ENCODE assay signal across 1 cellular context in the genomic region with DNA sequence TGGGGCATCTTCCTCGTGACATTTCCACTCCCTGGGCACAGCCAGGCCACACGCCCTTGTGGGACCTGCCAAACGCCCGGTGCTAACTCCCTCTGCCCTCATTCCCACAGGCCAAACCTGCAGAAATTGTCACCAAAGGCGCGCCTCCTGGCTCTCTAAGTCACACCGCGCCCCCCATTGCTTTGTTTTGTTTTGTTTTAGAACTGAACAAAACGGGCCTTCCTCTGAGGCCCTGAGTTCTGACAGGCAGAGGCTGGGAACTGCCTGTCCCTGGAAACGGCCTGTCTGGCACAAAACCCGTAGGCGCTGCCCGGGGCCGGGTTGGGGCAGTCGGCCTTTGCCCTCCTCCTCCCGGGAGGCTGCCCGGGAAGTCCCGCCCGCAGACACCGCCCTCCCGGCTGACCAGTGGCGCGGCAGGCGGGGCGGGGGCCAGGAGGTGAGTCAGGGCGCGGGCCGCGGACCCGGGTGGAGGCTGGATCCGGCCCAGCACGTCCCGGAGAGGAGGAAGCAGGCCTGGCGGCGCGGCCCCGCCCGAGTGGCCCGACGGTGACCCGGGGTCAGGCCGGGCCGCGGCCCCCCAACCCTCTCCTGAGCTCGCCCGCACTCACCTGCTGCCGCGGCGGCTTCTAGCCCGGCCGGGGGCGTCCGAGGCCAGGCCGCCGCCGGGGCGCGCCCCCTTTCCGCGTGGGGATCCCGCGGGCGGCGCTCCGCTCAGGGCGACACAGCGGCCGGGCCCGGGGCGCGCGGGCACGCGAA.
A peak's percentile ranks its signal among the peaks of the same experiment; 100 is the strongest.
TF ChIP-seq lines count a peak whose summit lies in the region.

No MANE protein-coding gene starts in this region.

TF ChIP-seq in HepG2, 621 proteins besides CTCF, POLR2A, EP300 and RAD21 (continued from another document and continues in another):
- TF ChIP-seq ZNF724P (CRISPR knock-in tag; IDR thresholded peaks at IDR 0.05; ENCODE audit: borderline replicate concordance) (peak; percentile 45; the same call in 1 of the 2 replicates), MXI1 (IDR thresholded peaks at IDR 0.05; ENCODE audit: borderline replicate concordance, low read depth, low read length) (peak; percentile 65; the same call in 1 of the 3 replicates), ZSCAN25 (CRISPR knock-in tag; IDR thresholded peaks at IDR 0.05) (peak; percentile 55; the same call in 1 of the 2 replicates), IRX3 (CRISPR knock-in tag; IDR thresholded peaks at IDR 0.05; ENCODE audit: borderline replicate concordance, low read depth) (0 out of 2 replicates have a peak, but pooled peaks have one; percentile 21), IRF2 (CRISPR knock-in tag; IDR thresholded peaks at IDR 0.05) (peak; percentile 39; the same call in 1 of the 2 replicates), ZNF709 (CRISPR knock-in tag; IDR thresholded peaks at IDR 0.05) (peak; percentile 92), ATF7-NPFF (CRISPR knock-in tag; IDR thresholded peaks at IDR 0.05; ENCODE audit: low read depth) (peak; percentile 78; the same call in 1 of the 2 replicates), ZNF766 (CRISPR knock-in tag; IDR thresholded peaks at IDR 0.05; ENCODE audit: borderline replicate concordance) (peak; percentile 69; the same call in 1 of the 2 replicates), ZNF790 (CRISPR knock-in tag; IDR thresholded peaks at IDR 0.05; ENCODE audit: borderline replicate concordance) (peak; percentile 83; the same call in 1 of the 2 replicates), ZNF251 (CRISPR knock-in tag; IDR thresholded peaks at IDR 0.05) (no peak), RFX5 (IDR thresholded peaks at IDR 0.05; ENCODE audit: low read depth, low read length) (0 out of 2 replicates have a peak, but pooled peaks have one; percentile 16), PITX1 (CRISPR knock-in tag; IDR thresholded peaks at IDR 0.05) (peak; percentile 31; the same call in 1 of the 2 replicates), PHF5A (CRISPR knock-in tag; IDR thresholded peaks at IDR 0.05; ENCODE audit: low read depth, unreplicated experiment) (peak; percentile 45), MTA3 (CRISPR knock-in tag; IDR thresholded peaks at IDR 0.05) (no peak), ZZZ3 (CRISPR knock-in tag; IDR thresholded peaks at IDR 0.05; ENCODE audit: borderline replicate concordance) (no peak; the same call in 1 of the 2 replicates), ZNF235 (CRISPR knock-in tag; IDR thresholded peaks at IDR 0.05; ENCODE audit: borderline replicate concordance) (peak; percentile 74; the same call in 1 of the 2 replicates), ZNF354B (CRISPR knock-in tag; IDR thresholded peaks at IDR 0.05) (0 out of 2 replicates have a peak, but pooled peaks have one; percentile 45), SRSF1 (optimal IDR thresholded peaks at IDR 0.05; ENCODE audit: low read depth, low read length) (peak; percentile 45), GATAD2A (CRISPR knock-in tag; IDR thresholded peaks at IDR 0.05) (peak; percentile 64), ZNF33B (CRISPR knock-in tag; IDR thresholded peaks at IDR 0.05) (peak; percentile 46; the same call in 1 of the 2 replicates), ZNF772 (CRISPR knock-in tag; IDR thresholded peaks at IDR 0.05) (peak; percentile 79; the same call in 1 of the 2 replicates), BCL6 (CRISPR knock-in tag; IDR thresholded peaks at IDR 0.05) (peak; percentile 69), ZC3H13 (CRISPR knock-in tag; IDR thresholded peaks at IDR 0.05) (0 out of 2 replicates have a peak, but pooled peaks have one; percentile 56), ZMYM2 (CRISPR knock-in tag; IDR thresholded peaks at IDR 0.05) (peak; percentile 81), RARA (CRISPR knock-in tag; IDR thresholded peaks at IDR 0.05) (peak; percentile 92), RXRB (CRISPR knock-in tag; IDR thresholded peaks at IDR 0.05; ENCODE audit: borderline replicate concordance) (peak; percentile 76), ZBTB7A (CRISPR knock-in tag; IDR thresholded peaks at IDR 0.05) (peak; percentile 68; the same call in 1 of the 2 replicates), PHF20 (CRISPR knock-in tag; IDR thresholded peaks at IDR 0.05) (peak; percentile 54; the same call in 1 of the 2 replicates), MEIS2 (CRISPR knock-in tag; IDR thresholded peaks at IDR 0.05) (peak; percentile 69)
- TF ChIP-seq, protein P1, sequence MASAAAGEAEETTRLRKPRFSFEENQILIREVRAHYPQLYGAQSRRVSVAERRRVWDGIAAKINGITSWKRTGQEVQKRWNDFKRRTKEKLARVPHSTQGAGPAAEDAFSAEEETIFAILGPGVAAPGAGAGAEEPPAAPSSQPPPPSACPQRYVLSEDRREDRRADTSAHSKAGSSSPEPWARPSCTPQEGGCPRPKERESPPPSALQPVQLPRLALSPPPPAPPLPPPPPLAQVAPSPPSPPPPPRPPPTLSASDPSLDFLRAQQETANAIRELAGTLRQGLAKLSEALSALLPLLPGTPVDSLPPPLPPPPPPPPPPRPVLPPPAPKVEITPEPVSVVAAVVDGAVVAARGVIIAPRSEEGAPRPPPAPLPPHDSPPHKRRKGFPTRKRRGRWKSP (CRISPR knock-in tag; IDR thresholded peaks at IDR 0.05), result peak; percentile 59; the same call in 1 of the 2 replicates
- TF ChIP-seq, protein P2, sequence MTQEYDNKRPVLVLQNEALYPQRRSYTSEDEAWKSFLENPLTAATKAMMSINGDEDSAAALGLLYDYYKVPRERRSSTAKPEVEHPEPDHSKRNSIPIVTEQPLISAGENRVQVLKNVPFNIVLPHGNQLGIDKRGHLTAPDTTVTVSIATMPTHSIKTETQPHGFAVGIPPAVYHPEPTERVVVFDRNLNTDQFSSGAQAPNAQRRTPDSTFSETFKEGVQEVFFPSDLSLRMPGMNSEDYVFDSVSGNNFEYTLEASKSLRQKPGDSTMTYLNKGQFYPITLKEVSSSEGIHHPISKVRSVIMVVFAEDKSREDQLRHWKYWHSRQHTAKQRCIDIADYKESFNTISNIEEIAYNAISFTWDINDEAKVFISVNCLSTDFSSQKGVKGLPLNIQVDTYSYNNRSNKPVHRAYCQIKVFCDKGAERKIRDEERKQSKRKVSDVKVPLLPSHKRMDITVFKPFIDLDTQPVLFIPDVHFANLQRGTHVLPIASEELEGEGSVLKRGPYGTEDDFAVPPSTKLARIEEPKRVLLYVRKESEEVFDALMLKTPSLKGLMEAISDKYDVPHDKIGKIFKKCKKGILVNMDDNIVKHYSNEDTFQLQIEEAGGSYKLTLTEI (CRISPR knock-in tag; conservative IDR thresholded peaks at IDR 0.05), result no peak
- TF ChIP-seq, protein P3, sequence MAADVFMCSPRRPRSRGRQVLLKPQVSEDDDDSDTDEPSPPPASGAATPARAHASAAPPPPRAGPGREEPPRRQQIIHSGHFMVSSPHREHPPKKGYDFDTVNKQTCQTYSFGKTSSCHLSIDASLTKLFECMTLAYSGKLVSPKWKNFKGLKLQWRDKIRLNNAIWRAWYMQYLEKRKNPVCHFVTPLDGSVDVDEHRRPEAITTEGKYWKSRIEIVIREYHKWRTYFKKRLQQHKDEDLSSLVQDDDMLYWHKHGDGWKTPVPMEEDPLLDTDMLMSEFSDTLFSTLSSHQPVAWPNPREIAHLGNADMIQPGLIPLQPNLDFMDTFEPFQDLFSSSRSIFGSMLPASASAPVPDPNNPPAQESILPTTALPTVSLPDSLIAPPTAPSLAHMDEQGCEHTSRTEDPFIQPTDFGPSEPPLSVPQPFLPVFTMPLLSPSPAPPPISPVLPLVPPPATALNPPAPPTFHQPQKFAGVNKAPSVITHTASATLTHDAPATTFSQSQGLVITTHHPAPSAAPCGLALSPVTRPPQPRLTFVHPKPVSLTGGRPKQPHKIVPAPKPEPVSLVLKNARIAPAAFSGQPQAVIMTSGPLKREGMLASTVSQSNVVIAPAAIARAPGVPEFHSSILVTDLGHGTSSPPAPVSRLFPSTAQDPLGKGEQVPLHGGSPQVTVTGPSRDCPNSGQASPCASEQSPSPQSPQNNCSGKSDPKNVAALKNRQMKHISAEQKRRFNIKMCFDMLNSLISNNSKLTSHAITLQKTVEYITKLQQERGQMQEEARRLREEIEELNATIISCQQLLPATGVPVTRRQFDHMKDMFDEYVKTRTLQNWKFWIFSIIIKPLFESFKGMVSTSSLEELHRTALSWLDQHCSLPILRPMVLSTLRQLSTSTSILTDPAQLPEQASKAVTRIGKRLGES (CRISPR knock-in tag; IDR thresholded peaks at IDR 0.05; ENCODE audit: borderline replicate concordance), result no peak; the same call in 1 of the 2 replicates
- TF ChIP-seq, protein P4, sequence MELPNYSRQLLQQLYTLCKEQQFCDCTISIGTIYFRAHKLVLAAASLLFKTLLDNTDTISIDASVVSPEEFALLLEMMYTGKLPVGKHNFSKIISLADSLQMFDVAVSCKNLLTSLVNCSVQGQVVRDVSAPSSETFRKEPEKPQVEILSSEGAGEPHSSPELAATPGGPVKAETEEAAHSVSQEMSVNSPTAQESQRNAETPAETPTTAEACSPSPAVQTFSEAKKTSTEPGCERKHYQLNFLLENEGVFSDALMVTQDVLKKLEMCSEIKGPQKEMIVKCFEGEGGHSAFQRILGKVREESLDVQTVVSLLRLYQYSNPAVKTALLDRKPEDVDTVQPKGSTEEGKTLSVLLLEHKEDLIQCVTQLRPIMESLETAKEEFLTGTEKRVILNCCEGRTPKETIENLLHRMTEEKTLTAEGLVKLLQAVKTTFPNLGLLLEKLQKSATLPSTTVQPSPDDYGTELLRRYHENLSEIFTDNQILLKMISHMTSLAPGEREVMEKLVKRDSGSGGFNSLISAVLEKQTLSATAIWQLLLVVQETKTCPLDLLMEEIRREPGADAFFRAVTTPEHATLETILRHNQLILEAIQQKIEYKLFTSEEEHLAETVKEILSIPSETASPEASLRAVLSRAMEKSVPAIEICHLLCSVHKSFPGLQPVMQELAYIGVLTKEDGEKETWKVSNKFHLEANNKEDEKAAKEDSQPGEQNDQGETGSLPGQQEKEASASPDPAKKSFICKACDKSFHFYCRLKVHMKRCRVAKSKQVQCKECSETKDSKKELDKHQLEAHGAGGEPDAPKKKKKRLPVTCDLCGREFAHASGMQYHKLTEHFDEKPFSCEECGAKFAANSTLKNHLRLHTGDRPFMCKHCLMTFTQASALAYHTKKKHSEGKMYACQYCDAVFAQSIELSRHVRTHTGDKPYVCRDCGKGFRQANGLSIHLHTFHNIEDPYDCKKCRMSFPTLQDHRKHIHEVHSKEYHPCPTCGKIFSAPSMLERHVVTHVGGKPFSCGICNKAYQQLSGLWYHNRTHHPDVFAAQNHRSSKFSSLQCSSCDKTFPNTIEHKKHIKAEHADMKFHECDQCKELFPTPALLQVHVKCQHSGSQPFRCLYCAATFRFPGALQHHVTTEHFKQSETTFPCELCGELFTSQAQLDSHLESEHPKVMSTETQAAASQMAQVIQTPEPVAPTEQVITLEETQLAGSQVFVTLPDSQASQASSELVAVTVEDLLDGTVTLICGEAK (IDR thresholded peaks at IDR 0.05), result no peak
- TF ChIP-seq, protein P4 (CRISPR knock-in tag; IDR thresholded peaks at IDR 0.05), result peak; percentile 83
- TF ChIP-seq, protein P5, sequence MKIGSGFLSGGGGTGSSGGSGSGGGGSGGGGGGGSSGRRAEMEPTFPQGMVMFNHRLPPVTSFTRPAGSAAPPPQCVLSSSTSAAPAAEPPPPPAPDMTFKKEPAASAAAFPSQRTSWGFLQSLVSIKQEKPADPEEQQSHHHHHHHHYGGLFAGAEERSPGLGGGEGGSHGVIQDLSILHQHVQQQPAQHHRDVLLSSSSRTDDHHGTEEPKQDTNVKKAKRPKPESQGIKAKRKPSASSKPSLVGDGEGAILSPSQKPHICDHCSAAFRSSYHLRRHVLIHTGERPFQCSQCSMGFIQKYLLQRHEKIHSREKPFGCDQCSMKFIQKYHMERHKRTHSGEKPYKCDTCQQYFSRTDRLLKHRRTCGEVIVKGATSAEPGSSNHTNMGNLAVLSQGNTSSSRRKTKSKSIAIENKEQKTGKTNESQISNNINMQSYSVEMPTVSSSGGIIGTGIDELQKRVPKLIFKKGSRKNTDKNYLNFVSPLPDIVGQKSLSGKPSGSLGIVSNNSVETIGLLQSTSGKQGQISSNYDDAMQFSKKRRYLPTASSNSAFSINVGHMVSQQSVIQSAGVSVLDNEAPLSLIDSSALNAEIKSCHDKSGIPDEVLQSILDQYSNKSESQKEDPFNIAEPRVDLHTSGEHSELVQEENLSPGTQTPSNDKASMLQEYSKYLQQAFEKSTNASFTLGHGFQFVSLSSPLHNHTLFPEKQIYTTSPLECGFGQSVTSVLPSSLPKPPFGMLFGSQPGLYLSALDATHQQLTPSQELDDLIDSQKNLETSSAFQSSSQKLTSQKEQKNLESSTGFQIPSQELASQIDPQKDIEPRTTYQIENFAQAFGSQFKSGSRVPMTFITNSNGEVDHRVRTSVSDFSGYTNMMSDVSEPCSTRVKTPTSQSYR (CRISPR knock-in tag; IDR thresholded peaks at IDR 0.05; ENCODE audit: borderline replicate concordance), result peak; percentile 32; the same call in 1 of the 2 replicates
- TF ChIP-seq, protein P6, sequence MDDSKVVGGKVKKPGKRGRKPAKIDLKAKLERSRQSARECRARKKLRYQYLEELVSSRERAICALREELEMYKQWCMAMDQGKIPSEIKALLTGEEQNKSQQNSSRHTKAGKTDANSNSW (CRISPR knock-in tag; IDR thresholded peaks at IDR 0.05; ENCODE audit: borderline replicate concordance), result peak; percentile 88; the same call in 1 of the 2 replicates
- TF ChIP-seq, protein P7, sequence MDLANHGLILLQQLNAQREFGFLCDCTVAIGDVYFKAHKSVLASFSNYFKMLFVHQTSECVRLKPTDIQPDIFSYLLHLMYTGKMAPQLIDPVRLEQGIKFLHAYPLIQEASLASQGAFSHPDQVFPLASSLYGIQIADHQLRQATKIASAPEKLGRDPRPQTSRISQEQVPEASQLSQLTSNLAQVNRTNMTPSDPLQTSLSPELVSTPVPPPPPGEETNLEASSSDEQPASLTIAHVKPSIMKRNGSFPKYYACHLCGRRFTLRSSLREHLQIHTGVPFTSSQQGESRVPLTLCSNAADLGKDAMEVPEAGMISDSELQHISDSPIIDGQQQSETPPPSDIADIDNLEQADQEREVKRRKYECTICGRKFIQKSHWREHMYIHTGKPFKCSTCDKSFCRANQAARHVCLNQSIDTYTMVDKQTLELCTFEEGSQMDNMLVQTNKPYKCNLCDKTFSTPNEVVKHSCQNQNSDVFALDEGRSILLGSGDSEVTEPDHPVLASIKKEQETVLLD (CRISPR knock-in tag; IDR thresholded peaks at IDR 0.05; ENCODE audit: low read depth), result peak; percentile 92
